In genomic region chr6:115733426-115733825, GRCh38 we compare ENCODE assay signal across 15 cellular contexts.
DNase-seq lines count a peak whose midpoint lies in the region; ATAC-seq and TF ChIP-seq lines count a peak whose summit lies in the region.
"Had no signal": no experiment of that assay in that cellular context is flagged by ENCODE, and none has a peak within 500 bp of the region (broad histone marks: within the 10 kb centered on the region; RNA-seq: fewer than 3 reads in every experiment).

No MANE protein-coding gene starts in this region.

- no peaks in the 10 kb centered on the region for H3F3A ChIP-seq in SK-N-SH (replicated peaks; ENCODE audit: insufficient read depth)

- no peak overlapping the region; a peak in 2 of 4 replicates for H3K27ac ChIP-seq in SK-N-SH (ENCODE audit: low read depth in 2 of 2, low read length in 1 of 2)
- H3K27ac ChIP-seq: 22Rv1, BLaER1 had no signal

- H3K9ac ChIP-seq in SK-N-SH = no peak overlapping the region
- H3K9ac ChIP-seq: BLaER1 had no signal

- no peak overlapping the region for H3K4me3 Mint-ChIP-seq in activated T-helper 2 cell treated with anti-CD3 and anti-CD28 coated beads, Interferon-gamma antibody, Interleukin-2, Interleukin-4, amounts not matched to agents 10 μg/mL and 5 μg/mL and 100 μg/mL, durations not matched to agents 14 hours and 24 hours and 36 hours (ENCODE audit: low read depth)
- no peak overlapping the region for H3K4me3 Mint-ChIP-seq in activated T-helper 17 cell treated with anti-CD3 and anti-CD28 coated beads, Interleukin-2, amount 50 U/mL, for 72 hours
- H3K4me3 Mint-ChIP-seq: CD8-positive, alpha-beta memory T cell; HFFc6 had no signal

- H3K9me3 ChIP-seq in SK-N-SH = no peaks in the 10 kb centered on the region

- H3K4me1 Mint-ChIP-seq in activated T-helper 2 cell treated with anti-CD3 and anti-CD28 coated beads, Interferon-gamma antibody, Interleukin-2, Interleukin-4, amounts not matched to agents 10 μg/mL and 5 μg/mL and 100 μg/mL, durations not matched to agents 14 hours and 24 hours and 36 hours (ENCODE audit: low read depth) = no peaks in the 10 kb centered on the region
- no peaks in the 10 kb centered on the region for H3K4me1 Mint-ChIP-seq in activated T-helper 17 cell treated with anti-CD3 and anti-CD28 coated beads, Interleukin-2, amount 50 U/mL, for 72 hours
- H3K4me1 Mint-ChIP-seq: CD8-positive, alpha-beta memory T cell had no signal

- TF ChIP-seq CTCF in SK-N-SH (IDR thresholded peaks at IDR 0.05) = no peak

- POLR2A ChIA-PET in SK-N-SH (lab: Yijun Ruan, JAX) = no interaction called here

- 0 out of 4 replicates have a peak, but pooled peaks of 1 of the 2 experiments have one; percentile 30 for TF ChIP-seq EP300 in SK-N-SH (IDR thresholded peaks at IDR 0.05; ENCODE audit: borderline replicate concordance in 1 of 2, low read depth in 1 of 2, low read length in 1 of 2)

- H3K36me3 Mint-ChIP-seq in activated T-helper 2 cell treated with anti-CD3 and anti-CD28 coated beads, Interferon-gamma antibody, Interleukin-2, Interleukin-4, amounts not matched to agents 10 μg/mL and 5 μg/mL and 100 μg/mL, durations not matched to agents 14 hours and 24 hours and 36 hours (ENCODE audit: low read depth) = no peaks in the 10 kb centered on the region
- no peaks in the 10 kb centered on the region for H3K36me3 Mint-ChIP-seq in activated T-helper 17 cell treated with anti-CD3 and anti-CD28 coated beads, Interleukin-2, amount 50 U/mL, for 72 hours (ENCODE audit: low read depth)
- H3K36me3 Mint-ChIP-seq: CD8-positive, alpha-beta memory T cell had no signal

- H3K27me3 Mint-ChIP-seq in activated T-helper 2 cell treated with anti-CD3 and anti-CD28 coated beads, Interferon-gamma antibody, Interleukin-2, Interleukin-4, amounts not matched to agents 10 μg/mL and 5 μg/mL and 100 μg/mL, durations not matched to agents 14 hours and 24 hours and 36 hours (ENCODE audit: low read depth) = no peaks in the 10 kb centered on the region
- no peaks in the 10 kb centered on the region for H3K27me3 Mint-ChIP-seq in activated T-helper 17 cell treated with anti-CD3 and anti-CD28 coated beads, Interleukin-2, amount 50 U/mL, for 72 hours
- H3K27me3 Mint-ChIP-seq: CD8-positive, alpha-beta memory T cell had no signal

- no peaks in the 10 kb centered on the region for H3K27me3 ChIP-seq in SK-N-SH (ENCODE audit: insufficient read depth)
- H3K27me3 ChIP-seq: BLaER1 had no signal

- H3K9me3 Mint-ChIP-seq in activated T-helper 2 cell treated with anti-CD3 and anti-CD28 coated beads, Interferon-gamma antibody, Interleukin-2, Interleukin-4, amounts not matched to agents 10 μg/mL and 5 μg/mL and 100 μg/mL, durations not matched to agents 14 hours and 24 hours and 36 hours = no peaks in the 10 kb centered on the region
- H3K9me3 Mint-ChIP-seq in activated T-helper 17 cell treated with anti-CD3 and anti-CD28 coated beads, Interleukin-2, amount 50 U/mL, for 72 hours = peaks cover 11% of the 10 kb centered on the region

- no peak overlapping the region for H3K4me2 ChIP-seq in SK-N-SH
- H3K4me2 ChIP-seq: BLaER1 had no signal

- no peak for TF ChIP-seq RAD21 in SK-N-SH (IDR thresholded peaks at IDR 0.05; ENCODE audit: low read length)

- H3K79me2 ChIP-seq in SK-N-SH (ENCODE audit: insufficient read depth) = no peaks in the 10 kb centered on the region

- H3K36me3 ChIP-seq in SK-N-SH (replicated peaks in 1 of 2; ENCODE audit: control insufficient read depth in 1 of 2, insufficient read depth in 2 of 2, low read length in 1 of 2) = no peaks in the 10 kb centered on the region
- H3K36me3 ChIP-seq: BLaER1 had no signal

- no peak overlapping the region for H3K27ac Mint-ChIP-seq in activated T-helper 2 cell treated with anti-CD3 and anti-CD28 coated beads, Interferon-gamma antibody, Interleukin-2, Interleukin-4, amounts not matched to agents 10 μg/mL and 5 μg/mL and 100 μg/mL, durations not matched to agents 14 hours and 24 hours and 36 hours
- no peak overlapping the region for H3K27ac Mint-ChIP-seq in activated T-helper 17 cell treated with anti-CD3 and anti-CD28 coated beads, Interleukin-2, amount 50 U/mL, for 72 hours
- H3K27ac Mint-ChIP-seq: CD8-positive, alpha-beta memory T cell; HFFc6 had no signal

- H3K9me2 ChIP-seq in SK-N-SH = no peaks in the 10 kb centered on the region

- CTCF ChIA-PET in SK-N-SH (lab: Yijun Ruan, JAX) = interaction anchor here (1.1 kb wide), 1 partner anchor 613 kb away, joined by 4 read pairs; no protein-coding TSS in a partner anchor

- no peak for ATAC-seq in SK-N-SH treated with all-trans-retinoic acid at 6 μM for 48 hours
- ATAC-seq in HG02970 (IDR thresholded peaks at IDR 0.05; ENCODE audit: low FRiP score, unreplicated experiment) = no peak
- no peak for ATAC-seq in activated T-helper 17 cell treated with anti-CD3 and anti-CD28 coated beads, Interleukin-2, amount 50 U/mL, for 72 hours (replicated peaks)
- ATAC-seq: GM12878 had no signal

- intact Hi-C loops in activated T-helper 2 cell treated with anti-CD3 and anti-CD28 coated beads, Interferon-gamma antibody, Interleukin-2, Interleukin-4, amounts not matched to agents 10 μg/mL and 5 μg/mL and 100 μg/mL, durations not matched to agents 14 hours and 24 hours and 36 hours (cut with micrococcal nuclease) = no loop called here

- DNase-seq in SK-N-SH = peak; percentile 27
- peak; percentile 66 for DNase-seq in NCI-H446 treated with DMSO at 0.1 percent for 48 hours (lab: John Stamatoyannopoulos, UW)
- DNase-seq in NCI-H82 treated with DMSO at 0.1 percent for 48 hours (lab: John Stamatoyannopoulos, UW; ENCODE audit: unreplicated experiment) = peak; percentile 80
- DNase-seq in activated T-helper 2 cell treated with anti-CD3 and anti-CD28 coated beads, Interferon-gamma antibody, Interleukin-2, Interleukin-4, amounts not matched to agents 10 μg/mL and 5 μg/mL and 100 μg/mL, durations not matched to agents 14 hours and 24 hours and 36 hours (ENCODE audit: low spot score) = no peak
- no peak for DNase-seq in SKM-1 (lab: John Stamatoyannopoulos, UW; ENCODE audit: unreplicated experiment)
- DNase-seq: CD8-positive, alpha-beta memory T cell; DMS79; HCEC 1CT; HFFc6 had no signal

- peaks cover 0 to 2% of the 10 kb centered on the region in 2 experiments; a peak in 1 of 4 replicates for H3K4me1 ChIP-seq in SK-N-SH (ENCODE audit: control insufficient read depth in 1 of 2, insufficient read depth in 2 of 2, low read depth in 1 of 2, low read length in 1 of 2)
- H3K4me1 ChIP-seq: BLaER1 had no signal

- no peak overlapping the region for H2AFZ ChIP-seq in SK-N-SH (ENCODE audit: low read depth)

- H3K4me3 ChIP-seq in SK-N-SH (ENCODE audit: low read depth in 2 of 2, low read length in 1 of 2) = no peak overlapping the region
- H3K4me3 ChIP-seq: BLaER1, GM12878 had no signal

- no peaks in the 10 kb centered on the region for H4K20me1 ChIP-seq in SK-N-SH (ENCODE audit: insufficient read depth)
- H4K20me1 ChIP-seq: BLaER1 had no signal

TF ChIP-seq in SK-N-SH, 30 proteins besides CTCF, POLR2A, EP300 and RAD21:
- TF ChIP-seq USF1 (IDR thresholded peaks at IDR 0.05; ENCODE audit: borderline replicate concordance, low read depth) = no peak
- peak; percentile 63 for TF ChIP-seq GATA2 (CRISPR knock-in tag; IDR thresholded peaks at IDR 0.05)

TF ChIP-seq in SK-N-SH treated with all-trans-retinoic acid at 6 μM for 48 hours, 23 proteins besides CTCF, POLR2A, EP300 and RAD21 (continues in another document):
- TF ChIP-seq TSHZ2 (CRISPR knock-in tag; IDR thresholded peaks at IDR 0.05) (no peak), ZNF565 (CRISPR knock-in tag; conservative IDR thresholded peaks at IDR 0.05; ENCODE audit: low read depth) (no peak), CSDC2 (CRISPR knock-in tag; IDR thresholded peaks at IDR 0.05) (no peak), OSR1 (CRISPR knock-in tag; IDR thresholded peaks at IDR 0.05) (no peak), SNAI2 (CRISPR knock-in tag; IDR thresholded peaks at IDR 0.05) (no peak), PPARA (CRISPR knock-in tag; IDR thresholded peaks at IDR 0.05; ENCODE audit: borderline replicate concordance) (no peak), PATZ1 (CRISPR knock-in tag; IDR thresholded peaks at IDR 0.05; ENCODE audit: borderline replicate concordance) (no peak), ZFP3 (CRISPR knock-in tag; IDR thresholded peaks at IDR 0.05) (no peak), ZNF8 (CRISPR knock-in tag; IDR thresholded peaks at IDR 0.05) (no peak)

Comparison
In these comparisons a context has a peak if more than half of its experiments do, and no peak if none do; other contexts are left out.
1. DNase-seq: peak in SK-N-SH (single experiment), NCI-H446 treated with DMSO at 0.1 percent for 48 hours (single experiment) and NCI-H82 treated with DMSO at 0.1 percent for 48 hours (single experiment); none in activated T-helper 2 cell treated with anti-CD3 and anti-CD28 coated beads, Interferon-gamma antibody, Interleukin-2, Interleukin-4, amounts not matched to agents 10 μg/mL and 5 μg/mL and 100 μg/mL, durations not matched to agents 14 hours and 24 hours and 36 hours (single experiment) and SKM-1 (single experiment).